Comparison of ENCODE assay signal across 16 cellular contexts in the genomic region with DNA sequence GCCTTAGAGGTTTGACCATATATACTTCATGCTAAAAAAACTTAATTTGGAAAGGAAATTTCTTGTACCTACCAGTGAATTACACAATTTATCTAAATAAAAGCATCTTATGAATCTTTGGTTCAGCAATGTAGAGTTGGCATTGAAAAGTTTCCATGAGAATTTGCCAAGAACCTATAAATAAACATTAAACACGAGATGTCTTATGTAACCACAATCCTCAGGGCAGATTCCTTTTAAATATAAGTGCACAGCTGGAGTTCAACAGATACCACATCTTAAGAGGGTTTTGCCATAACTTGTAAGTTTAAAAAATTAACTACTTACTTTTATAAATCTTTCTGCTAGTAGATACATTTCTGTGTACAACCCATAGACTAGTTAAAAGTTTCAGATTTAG.
"Had no signal": no experiment of that assay in that cellular context is flagged by ENCODE, and none has a peak within 500 bp of the region (broad histone marks: within the 10 kb centered on the region; RNA-seq: fewer than 3 reads in every experiment).

No MANE protein-coding gene starts in this region.

- H3K36me3 ChIP-seq: gastrocnemius medialis, left lung, tibial nerve, uterus had no signal

- DNase-seq: activated B cell treated with CpG ODN at 0.5 μM for 24 hours; activated CD4-positive, alpha-beta T cell treated with anti-CD3 and anti-CD28 coated beads for 48 hours; activated CD8-positive, alpha-beta T cell treated with anti-CD3 and anti-CD28 coated beads for 36 hours; activated effector memory CD4-positive, alpha-beta T cell treated with Interleukin-2 at 50 U/mL for 16 hours; activated naive CD4-positive, alpha-beta T cell treated with anti-CD3 and anti-CD28 coated beads, Interleukin-2, amount 50 U/mL, for 16 hours; activated T-cell treated with anti-CD3 and anti-CD28 coated beads, Interleukin-2, amount 50 U/mL, for 4 hours; gastrocnemius medialis; islet precursor cell; left lung; mesendoderm; stimulated activated CD4-positive, alpha-beta T cell treated with anti-CD3 and anti-CD28 coated beads, Interleukin-2, amount 100 ng/mL, for 48 hours; stimulated activated naive B cell treated with anti-CD40 and anti-IgM and Interleukin-4, amounts not matched to agents 10 μg/mL and 1 μg/mL and 100 μg/mL, for 72 hours; T-helper 17 cell; uterus had no signal

- H3K4me3 Mint-ChIP-seq: activated B cell treated with CpG ODN at 0.5 μM for 24 hours; activated CD8-positive, alpha-beta T cell treated with anti-CD3 and anti-CD28 coated beads for 36 hours; activated T-cell treated with anti-CD3 and anti-CD28 coated beads, Interleukin-2, amount 50 U/mL, for 4 hours; natural killer cell treated with Interleukin-12 subunit alpha and Interleukin-12 subunit beta and Interleukin-15 and Interleukin-18, amount 100 ng/mL, for 72 hours; stimulated activated naive B cell treated with anti-CD40 and anti-IgM and Interleukin-4, amounts not matched to agents 10 μg/mL and 1 μg/mL and 100 μg/mL, for 72 hours; T-helper 17 cell had no signal

- H3K27me3 Mint-ChIP-seq: activated B cell treated with CpG ODN at 0.5 μM for 24 hours; activated CD8-positive, alpha-beta T cell treated with anti-CD3 and anti-CD28 coated beads for 36 hours; natural killer cell treated with Interleukin-12 subunit alpha and Interleukin-12 subunit beta and Interleukin-15 and Interleukin-18, amount 100 ng/mL, for 72 hours; stimulated activated naive B cell treated with anti-CD40 and anti-IgM and Interleukin-4, amounts not matched to agents 10 μg/mL and 1 μg/mL and 100 μg/mL, for 72 hours; T-helper 17 cell had no signal

- H3K27me3 ChIP-seq: gastrocnemius medialis, left lung, tibial nerve, uterus had no signal

- H3K27ac ChIP-seq: gastrocnemius medialis, left lung, tibial nerve, uterus had no signal

- H3K4me1 ChIP-seq: left lung, uterus had no signal

- H3K9me3 Mint-ChIP-seq: stimulated activated naive B cell treated with anti-CD40 and anti-IgM and Interleukin-4, amounts not matched to agents 10 μg/mL and 1 μg/mL and 100 μg/mL, for 72 hours had no signal

- H3K27ac Mint-ChIP-seq: activated B cell treated with CpG ODN at 0.5 μM for 24 hours; activated CD8-positive, alpha-beta T cell treated with anti-CD3 and anti-CD28 coated beads for 36 hours; natural killer cell treated with Interleukin-12 subunit alpha and Interleukin-12 subunit beta and Interleukin-15 and Interleukin-18, amount 100 ng/mL, for 72 hours; stimulated activated naive B cell treated with anti-CD40 and anti-IgM and Interleukin-4, amounts not matched to agents 10 μg/mL and 1 μg/mL and 100 μg/mL, for 72 hours; T-helper 17 cell had no signal

- H3K4me1 Mint-ChIP-seq: activated B cell treated with CpG ODN at 0.5 μM for 24 hours; stimulated activated naive B cell treated with anti-CD40 and anti-IgM and Interleukin-4, amounts not matched to agents 10 μg/mL and 1 μg/mL and 100 μg/mL, for 72 hours; T-helper 17 cell had no signal

- ATAC-seq: activated CD8-positive, alpha-beta T cell treated with anti-CD3 and anti-CD28 coated beads for 36 hours; activated T-cell treated with anti-CD3 and anti-CD28 coated beads, Interleukin-2, amount 50 U/mL, for 4 hours; gastrocnemius medialis; left lung; natural killer cell treated with Interleukin-12 subunit alpha and Interleukin-12 subunit beta and Interleukin-15 and Interleukin-18, amount 100 ng/mL, for 72 hours; stimulated activated naive B cell treated with anti-CD40 and anti-IgM and Interleukin-4, amounts not matched to agents 10 μg/mL and 1 μg/mL and 100 μg/mL, for 72 hours; T-helper 17 cell had no signal

- H3K4me3 ChIP-seq: gastrocnemius medialis, left lung, tibial nerve, uterus had no signal

- H3K36me3 Mint-ChIP-seq: natural killer cell treated with Interleukin-12 subunit alpha and Interleukin-12 subunit beta and Interleukin-15 and Interleukin-18, amount 100 ng/mL, for 72 hours; stimulated activated naive B cell treated with anti-CD40 and anti-IgM and Interleukin-4, amounts not matched to agents 10 μg/mL and 1 μg/mL and 100 μg/mL, for 72 hours had no signal

- H3K9me3 ChIP-seq: gastrocnemius medialis, left lung, tibial nerve, uterus had no signal
